Comparison of ENCODE assay signal across 23 cellular contexts in genomic region chr10:3871424-3871996, GRCh38.
DNase-seq lines count a peak whose midpoint lies in the region; ATAC-seq and TF ChIP-seq lines count a peak whose summit lies in the region.
"Had no signal": no experiment of that assay in that cellular context is flagged by ENCODE, and none has a peak within 500 bp of the region (broad histone marks: within the 10 kb centered on the region; RNA-seq: fewer than 3 reads in every experiment).

No MANE protein-coding gene starts in this region.

- no peak overlapping the region for H3K4me3 ChIP-seq in right atrium auricular region
- no peak overlapping the region for H3K4me3 ChIP-seq in heart left ventricle
- H3K4me3 ChIP-seq: cardiac muscle cell, lung had no signal

- no peak overlapping the region for H3K4me3 Mint-ChIP-seq in WTC11
- peak overlapping the region in 3 of 8 donors; percentile 1 to 35 (median 21) for H3K4me3 Mint-ChIP-seq in naive B cell

- POLR2A ChIA-PET in WTC11 (lab: Charles Lee), result interaction anchor here (0.6 kb wide), 1 partner anchor 86 kb away, joined by 4 read pairs; the partner anchor contains the start of gene KLF6

- CTCF ChIA-PET in WTC11 (lab: Charles Lee), result no interaction called here

- no peak overlapping the region for H3K27ac ChIP-seq in right atrium auricular region
- H3K27ac ChIP-seq in heart left ventricle, result peak overlapping the region in 1 of 12 donors; percentile 25
- H3K27ac ChIP-seq: cardiac muscle cell had no signal

- H3K36me3 Mint-ChIP-seq in WTC11 (no peaks in the 10 kb centered on the region), naive B cell (no peaks in the 10 kb centered on the region)

- H3K27ac Mint-ChIP-seq in WTC11, result 0 out of 2 replicates have a peak overlapping the region, but pooled peaks have one; percentile 26
- peak overlapping the region; percentile 61 to 99 (median 94) for H3K27ac Mint-ChIP-seq in naive B cell

- no peaks in the 10 kb centered on the region for H3K27me3 Mint-ChIP-seq in WTC11 (ENCODE audit: low read depth)
- peaks cover 0 to 3% (median 0%) of the 10 kb centered on the region in 3 donors for H3K27me3 Mint-ChIP-seq in naive B cell

- no peaks in the 10 kb centered on the region for H3K9me3 Mint-ChIP-seq in WTC11
- no peaks in the 10 kb centered on the region for H3K9me3 Mint-ChIP-seq in naive B cell

- H3K36me3 ChIP-seq in right atrium auricular region, result no peaks in the 10 kb centered on the region
- no peaks in the 10 kb centered on the region for H3K36me3 ChIP-seq in heart left ventricle
- H3K36me3 ChIP-seq: cardiac muscle cell had no signal

- H3K4me1 Mint-ChIP-seq in WTC11 (peaks cover 17% of the 10 kb centered on the region), naive B cell (peaks cover 35 to 65% (median 48%) of the 10 kb centered on the region in 3 donors)

- DNase-seq in right atrium auricular region (ENCODE audit: low spot score) (peak; percentile 52), heart left ventricle (no peak), WTC11 (ENCODE audit: low spot score) (no peak), naive B cell (no peak), 8988T (no peak), NK-92 (lab: John Stamatoyannopoulos, UW; ENCODE audit: unreplicated experiment) (no peak), SKM-1 (lab: John Stamatoyannopoulos, UW; ENCODE audit: unreplicated experiment) (no peak)
- DNase-seq: activated effector memory CD4-positive, alpha-beta T cell treated with anti-CD3 and anti-CD28 coated beads, Interleukin-2, amount 50 U/mL, for 16 hours; amygdala; dermis blood vessel endothelial cell; foreskin fibroblast; hippocampal formation; Kasumi-1; NCI-H1048; NCI-H2029; NCI-H446; right cardiac atrium; T1000 had no signal

- ATAC-seq in heart left ventricle, result no peak
- ATAC-seq in WTC11, result no peak
- no peak for ATAC-seq in naive B cell (ENCODE audit: low read depth in 2 of 2)
- no peak for ATAC-seq in HG03442 (IDR thresholded peaks at IDR 0.05; ENCODE audit: unreplicated experiment)
- ATAC-seq: activated CD4-positive, CD25-positive, alpha-beta regulatory T cell treated with anti-CD3 and anti-CD28 coated beads, Interleukin-2, amount 50 U/mL, for 24 hours; right cardiac atrium; SK-N-SH treated with all-trans-retinoic acid at 6 μM for 48 hours had no signal

- 97 to 98% (median 98%) methylated on average over 6 of the region's 6 CpGs for WGBS in heart left ventricle, 4 donors

- no peak for TF ChIP-seq POLR2A in heart left ventricle (IDR thresholded peaks at IDR 0.05)

- H3K9me3 ChIP-seq in right atrium auricular region, result no peaks in the 10 kb centered on the region
- H3K9me3 ChIP-seq in heart left ventricle, result no peaks in the 10 kb centered on the region

- intact Hi-C loops in heart left ventricle (cut with DNase I), result no loop called here

- H3K27me3 ChIP-seq in right atrium auricular region (no peaks in the 10 kb centered on the region), heart left ventricle (no peaks in the 10 kb centered on the region)
- H3K27me3 ChIP-seq: cardiac muscle cell had no signal

- TF ChIP-seq CTCF in right atrium auricular region (IDR thresholded peaks at IDR 0.05), result no peak
- no peak for TF ChIP-seq CTCF in heart left ventricle (IDR thresholded peaks at IDR 0.05)
- TF ChIP-seq CTCF in WTC11 (IDR thresholded peaks at IDR 0.05), result no peak

- peaks cover 0 to 30% of the 10 kb centered on the region in 2 donors for H3K4me1 ChIP-seq in right atrium auricular region
- peaks cover 0 to 65% (median 4%) of the 10 kb centered on the region in 12 donors for H3K4me1 ChIP-seq in heart left ventricle

TF ChIP-seq in WTC11, 78 proteins besides CTCF, POLR2A, EP300 and RAD21:
- TF ChIP-seq MAX (CRISPR knock-in tag; IDR thresholded peaks at IDR 0.05) (no peak), ZBTB21 (CRISPR knock-in tag; IDR thresholded peaks at IDR 0.05; ENCODE audit: borderline replicate concordance) (no peak), HMGXB4 (CRISPR knock-in tag; IDR thresholded peaks at IDR 0.05) (no peak), GABPB1 (CRISPR knock-in tag; IDR thresholded peaks at IDR 0.05) (no peak), ZNF121 (CRISPR knock-in tag; IDR thresholded peaks at IDR 0.05) (no peak), IRF2 (CRISPR knock-in tag; IDR thresholded peaks at IDR 0.05; ENCODE audit: borderline replicate concordance, low read depth) (no peak), ERG (CRISPR knock-in tag; IDR thresholded peaks at IDR 0.05) (no peak), E2F1 (CRISPR knock-in tag; IDR thresholded peaks at IDR 0.05) (no peak), GRHL2 (CRISPR knock-in tag; IDR thresholded peaks at IDR 0.05; ENCODE audit: insufficient replicate concordance, severe bottlenecking) (no peak)
- TF ChIP-seq, protein P1, sequence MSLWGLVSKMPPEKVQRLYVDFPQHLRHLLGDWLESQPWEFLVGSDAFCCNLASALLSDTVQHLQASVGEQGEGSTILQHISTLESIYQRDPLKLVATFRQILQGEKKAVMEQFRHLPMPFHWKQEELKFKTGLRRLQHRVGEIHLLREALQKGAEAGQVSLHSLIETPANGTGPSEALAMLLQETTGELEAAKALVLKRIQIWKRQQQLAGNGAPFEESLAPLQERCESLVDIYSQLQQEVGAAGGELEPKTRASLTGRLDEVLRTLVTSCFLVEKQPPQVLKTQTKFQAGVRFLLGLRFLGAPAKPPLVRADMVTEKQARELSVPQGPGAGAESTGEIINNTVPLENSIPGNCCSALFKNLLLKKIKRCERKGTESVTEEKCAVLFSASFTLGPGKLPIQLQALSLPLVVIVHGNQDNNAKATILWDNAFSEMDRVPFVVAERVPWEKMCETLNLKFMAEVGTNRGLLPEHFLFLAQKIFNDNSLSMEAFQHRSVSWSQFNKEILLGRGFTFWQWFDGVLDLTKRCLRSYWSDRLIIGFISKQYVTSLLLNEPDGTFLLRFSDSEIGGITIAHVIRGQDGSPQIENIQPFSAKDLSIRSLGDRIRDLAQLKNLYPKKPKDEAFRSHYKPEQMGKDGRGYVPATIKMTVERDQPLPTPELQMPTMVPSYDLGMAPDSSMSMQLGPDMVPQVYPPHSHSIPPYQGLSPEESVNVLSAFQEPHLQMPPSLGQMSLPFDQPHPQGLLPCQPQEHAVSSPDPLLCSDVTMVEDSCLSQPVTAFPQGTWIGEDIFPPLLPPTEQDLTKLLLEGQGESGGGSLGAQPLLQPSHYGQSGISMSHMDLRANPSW (CRISPR knock-in tag; conservative IDR thresholded peaks at IDR 0.05; ENCODE audit: low read depth), result no peak
- TF ChIP-seq, protein P2, sequence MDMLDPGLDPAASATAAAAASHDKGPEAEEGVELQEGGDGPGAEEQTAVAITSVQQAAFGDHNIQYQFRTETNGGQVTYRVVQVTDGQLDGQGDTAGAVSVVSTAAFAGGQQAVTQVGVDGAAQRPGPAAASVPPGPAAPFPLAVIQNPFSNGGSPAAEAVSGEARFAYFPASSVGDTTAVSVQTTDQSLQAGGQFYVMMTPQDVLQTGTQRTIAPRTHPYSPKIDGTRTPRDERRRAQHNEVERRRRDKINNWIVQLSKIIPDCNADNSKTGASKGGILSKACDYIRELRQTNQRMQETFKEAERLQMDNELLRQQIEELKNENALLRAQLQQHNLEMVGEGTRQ (CRISPR knock-in tag; IDR thresholded peaks at IDR 0.05), result no peak
